19 cellular contexts compared by ENCODE assay signal in genomic region chr5:124866355-124867063, GRCh38.
DNase-seq lines count a peak whose midpoint lies in the region; ATAC-seq, FAIRE-seq and TF ChIP-seq lines count a peak whose summit lies in the region.
"Had no signal": no experiment of that assay in that cellular context is flagged by ENCODE, and none has a peak within 500 bp of the region (broad histone marks: within the 10 kb centered on the region; RNA-seq: fewer than 3 reads in every experiment).

No MANE protein-coding gene starts in this region.

- no peaks in the 10 kb centered on the region for H3K23me2 ChIP-seq in H1 (ENCODE audit: low read depth, low read length)

- no peak for TF ChIP-seq CTCF in DND-41 (IDR thresholded peaks at IDR 0.05; ENCODE audit: borderline replicate concordance, extremely low read depth, low read length, poor library complexity, severe bottlenecking)
- no peak for TF ChIP-seq CTCF in H1 (IDR thresholded peaks at IDR 0.05; ENCODE audit: control extremely low read depth in 1 of 3, insufficient read depth in 1 of 3, low read depth in 1 of 3, low read length in 3 of 3)
- no peak for TF ChIP-seq CTCF in parathyroid adenoma (IDR thresholded peaks at IDR 0.05)
- TF ChIP-seq CTCF in vagina (IDR thresholded peaks at IDR 0.05): no peak

- H2BK12ac ChIP-seq in H1 (ENCODE audit: low read depth, low read length): 0 out of 2 replicates have a peak overlapping the region, but pooled peaks have one; percentile 22

- no peak overlapping the region for H2BK120ac ChIP-seq in H1 (replicated peaks; ENCODE audit: low read depth, low read length)

- H3K23ac ChIP-seq in H1 (ENCODE audit: insufficient read length): no peak overlapping the region

- no peaks in the 10 kb centered on the region for H3K79me1 ChIP-seq in H1 (ENCODE audit: low read depth, low read length)

- intact Hi-C loops in vagina (cut with DNase I): no loop called here

- no peak overlapping the region for H2AK5ac ChIP-seq in H1 (ENCODE audit: low read depth, low read length)

- no peak for FAIRE-seq in H1 (lab: Jason Lieb, UNC)
- no peak for FAIRE-seq in frontal cortex (lab: Jason Lieb, UNC)

- H3K4me2 ChIP-seq in DND-41 (ENCODE audit: insufficient read depth, low read length): peak overlapping the region; percentile 50
- no peak overlapping the region for H3K4me2 ChIP-seq in H1 (ENCODE audit: insufficient read depth in 1 of 2, low read depth in 2 of 2, low read length in 2 of 2)
- no peak overlapping the region for H3K4me2 ChIP-seq in parathyroid adenoma (ENCODE audit: low read length)

- H3K4me1 Mint-ChIP-seq in activated T-cell treated with anti-CD3 and anti-CD28 coated beads, Interleukin-2, amount 50 U/mL, for 24 hours (ENCODE audit: low read depth): peaks cover 2% of the 10 kb centered on the region
- H3K4me1 Mint-ChIP-seq: central memory CD8-positive, alpha-beta T cell had no signal

- no peak overlapping the region for H3K18ac ChIP-seq in H1 (ENCODE audit: extremely low read depth, low read length)

- H2BK5ac ChIP-seq in H1 (ENCODE audit: low read depth, low read length): no peak overlapping the region

- H3K4me3 ChIP-seq in DND-41 (ENCODE audit: low read depth in 1 of 2, low read length in 2 of 2) (peak overlapping the region in 1 of 2 experiments; percentile 38; a peak in 2 of 4 replicates), H1 (ENCODE audit: extremely low read depth in 1 of 4, insufficient read depth in 2 of 4, low read depth in 3 of 4, low read length in 4 of 4) (no peak overlapping the region), parathyroid adenoma (ENCODE audit: low read depth, low read length) (no peak overlapping the region), vagina (no peak overlapping the region)
- H3K4me3 ChIP-seq: stomach had no signal

- DNase-seq in DND-41 (peak; percentile 70), M059J (ENCODE audit: low read depth) (peak; percentile 76), H1 (ENCODE audit: low read depth in 1 of 2, low spot score in 2 of 2) (no peak), HuH-7 (ENCODE audit: low spot score) (no peak), frontal cortex (ENCODE audit: low spot score in 2 of 2) (no peak), vagina (ENCODE audit: extremely low spot score in 2 of 2) (no peak)
- no peak for DNase-seq in activated T-cell treated with anti-CD3 and anti-CD28 coated beads, Interleukin-2, amount 50 U/mL, for 24 hours
- DNase-seq: activated CD4-positive, alpha-beta T cell treated with anti-CD3 and anti-CD28 coated beads, Interleukin-2, amount 50 U/mL, for 4 hours; activated gamma-delta T cell; CD4-positive, CD25-positive, alpha-beta regulatory T cell; GF-D8; hippocampal formation; PC-3; stomach had no signal

- CTCF ChIA-PET in H1 (lab: Charles Lee; ENCODE audit: partially characterized antibody): interaction anchor here (0.8 to 1.1 kb wide), 2 partner anchors 12 to 13 kb away, joined by 3 read pairs; no protein-coding TSS in a partner anchor

- peaks cover 2% of the 10 kb centered on the region for H3K9me3 ChIP-seq in DND-41 (ENCODE audit: insufficient read depth, low read length, severe bottlenecking)
- H3K9me3 ChIP-seq in H1 (ENCODE audit: insufficient read depth in 2 of 2, low read depth in 1 of 2, low read length in 1 of 2): no peaks in the 10 kb centered on the region; a peak in 1 of 4 replicates
- no peaks in the 10 kb centered on the region for H3K9me3 ChIP-seq in parathyroid adenoma (ENCODE audit: control insufficient read depth, low read length)
- no peaks in the 10 kb centered on the region for H3K9me3 ChIP-seq in vagina

- TF ChIP-seq POLR2A in H1 (IDR thresholded peaks at IDR 0.05; ENCODE audit: control extremely low read depth in 1 of 2, low read depth in 2 of 2, low read length in 2 of 2) (no peak), vagina (IDR thresholded peaks at IDR 0.05) (no peak)

- no peak overlapping the region for H3K56ac ChIP-seq in H1 (replicated peaks; ENCODE audit: insufficient read length, low read depth, low read length)

- no peak overlapping the region for H4K91ac ChIP-seq in H1 (replicated peaks; ENCODE audit: insufficient read length, low read length)

- no peak overlapping the region for H2BK15ac ChIP-seq in H1 (ENCODE audit: low read length)

- no peak for TF ChIP-seq EP300 in H1 (IDR thresholded peaks at IDR 0.05; ENCODE audit: borderline replicate concordance in 1 of 2, low read depth in 2 of 2, low read length in 2 of 2)

- no peaks in the 10 kb centered on the region for H3K27me3 Mint-ChIP-seq in activated T-cell treated with anti-CD3 and anti-CD28 coated beads, Interleukin-2, amount 50 U/mL, for 24 hours
- H3K27me3 Mint-ChIP-seq: CD4-positive, CD25-positive, alpha-beta regulatory T cell; central memory CD8-positive, alpha-beta T cell; IgD-negative memory B cell; memory B cell had no signal

- WGBS in H1 (ENCODE audit: extremely low coverage in 1 of 2, insufficient coverage in 1 of 2, insufficient read length in 1 of 2, insufficient replicate concordance in 2 of 2, low coverage in 1 of 2, low lambda C conversion rate in 2 of 2, missing lambda C conversion rate in 1 of 2), 2 experiments: 92% methylated on average over 11 of the region's 11 CpGs; no CpG with 5 or more reads in 1 of the 2 experiments

- H4K5ac ChIP-seq in H1 (ENCODE audit: insufficient read length, low read depth, low read length): no peak overlapping the region

- peaks cover 2% of the 10 kb centered on the region for H3K9me3 Mint-ChIP-seq in activated T-cell treated with anti-CD3 and anti-CD28 coated beads, Interleukin-2, amount 50 U/mL, for 24 hours
- H3K9me3 Mint-ChIP-seq: memory B cell; T-helper 1 cell treated with Interleukin-12 subunit alpha and Interleukin-12 subunit beta and Interleukin-4 antibody, amounts not matched to agents 30 μg/mL and 1 μg/mL, for 36 hours had no signal

- no peaks in the 10 kb centered on the region for H3K36me3 ChIP-seq in DND-41 (ENCODE audit: insufficient read depth, low read length)
- H3K36me3 ChIP-seq in H1 (ENCODE audit: control insufficient read depth in 2 of 4, insufficient read depth in 4 of 4, low read length in 3 of 4): no peaks in the 10 kb centered on the region
- no peaks in the 10 kb centered on the region for H3K36me3 ChIP-seq in parathyroid adenoma (ENCODE audit: control insufficient read depth, insufficient read depth, low read length)
- no peaks in the 10 kb centered on the region for H3K36me3 ChIP-seq in vagina
- H3K36me3 ChIP-seq: stomach had no signal

- POLR2A ChIA-PET in H1 (lab: Charles Lee; ENCODE audit: partially characterized antibody): no interaction called here

- no peaks in the 10 kb centered on the region for H3K27me3 ChIP-seq in DND-41 (ENCODE audit: insufficient read depth, low read length, poor library complexity)
- no peaks in the 10 kb centered on the region for H3K27me3 ChIP-seq in H1 (replicated peaks in 1 of 4; ENCODE audit: control insufficient read depth in 3 of 4, extremely low read depth in 1 of 4, insufficient read depth in 3 of 4, low read length in 3 of 4)
- H3K27me3 ChIP-seq in parathyroid adenoma (ENCODE audit: control insufficient read depth, insufficient read depth, low read length): no peaks in the 10 kb centered on the region
- no peaks in the 10 kb centered on the region for H3K27me3 ChIP-seq in vagina
- H3K27me3 ChIP-seq: stomach had no signal

- H3K4me1 ChIP-seq in DND-41 (ENCODE audit: insufficient read depth, low read length): peaks cover 55% of the 10 kb centered on the region
- H3K4me1 ChIP-seq in H1 (replicated peaks in 1 of 4; ENCODE audit: control insufficient read depth in 3 of 4, insufficient read depth in 4 of 4, low read length in 3 of 4): peaks cover 0 to 8% (median 4%) of the 10 kb centered on the region in 4 experiments; a peak in 4 of 7 replicates
- H3K4me1 ChIP-seq in parathyroid adenoma: peaks cover 12% of the 10 kb centered on the region
- peaks cover 11% of the 10 kb centered on the region for H3K4me1 ChIP-seq in vagina

- no peak overlapping the region; the same call in 1 of the 2 replicates for H4K8ac ChIP-seq in H1 (ENCODE audit: extremely low read depth, insufficient read depth, low read length)

- H3K4me3 Mint-ChIP-seq in activated T-cell treated with anti-CD3 and anti-CD28 coated beads, Interleukin-2, amount 50 U/mL, for 24 hours: no peak overlapping the region
- H3K4me3 Mint-ChIP-seq: CD4-positive, CD25-positive, alpha-beta regulatory T cell; central memory CD8-positive, alpha-beta T cell; memory B cell; T-helper 1 cell treated with Interleukin-12 subunit alpha and Interleukin-12 subunit beta and Interleukin-4 antibody, amounts not matched to agents 30 μg/mL and 1 μg/mL, for 36 hours had no signal

- H4K20me1 ChIP-seq in DND-41 (ENCODE audit: insufficient read depth, low read length) (no peaks in the 10 kb centered on the region), H1 (replicated peaks in 1 of 2; ENCODE audit: control insufficient read depth in 1 of 2, insufficient read depth in 2 of 2, low read length in 2 of 2) (no peaks in the 10 kb centered on the region)

- 0 out of 2 replicates have a peak overlapping the region, but pooled peaks have one; percentile 72 for H2BK20ac ChIP-seq in H1 (ENCODE audit: low read length)

- no peaks in the 10 kb centered on the region for H3K79me2 ChIP-seq in DND-41 (ENCODE audit: insufficient read depth, low read length)
- H3K79me2 ChIP-seq in H1 (ENCODE audit: control insufficient read depth in 1 of 2, insufficient read depth in 2 of 2, low read length in 2 of 2): no peaks in the 10 kb centered on the region
- no peaks in the 10 kb centered on the region for H3K79me2 ChIP-seq in parathyroid adenoma

- peak overlapping the region; percentile 83 for H3K27ac ChIP-seq in DND-41 (ENCODE audit: low read length)
- H3K27ac ChIP-seq in H1 (ENCODE audit: low read depth, low read length): no peak overlapping the region
- H3K27ac ChIP-seq in parathyroid adenoma: peak overlapping the region; percentile 6
- no peak overlapping the region for H3K27ac ChIP-seq in vagina
- H3K27ac ChIP-seq: stomach had no signal

- peak; percentile 92 for ATAC-seq in DND-41 (ENCODE audit: insufficient read depth, low read depth)
- ATAC-seq: PC-3 had no signal

- no peak overlapping the region for H3K14ac ChIP-seq in H1 (ENCODE audit: insufficient read length)

- no peak overlapping the region for H3K4ac ChIP-seq in H1 (replicated peaks; ENCODE audit: insufficient read length, low read depth, low read length)

- peak overlapping the region; percentile 36 for H3K9ac ChIP-seq in DND-41 (ENCODE audit: low read depth, low read length)
- no peak overlapping the region for H3K9ac ChIP-seq in H1 (replicated peaks in 1 of 4; ENCODE audit: extremely low read depth in 1 of 4, low read depth in 3 of 4, low read length in 3 of 4)
- no peak overlapping the region for H3K9ac ChIP-seq in parathyroid adenoma

- no peak overlapping the region for H3K27ac Mint-ChIP-seq in activated T-cell treated with anti-CD3 and anti-CD28 coated beads, Interleukin-2, amount 50 U/mL, for 24 hours
- H3K27ac Mint-ChIP-seq: CD4-positive, CD25-positive, alpha-beta regulatory T cell; memory B cell; T-helper 1 cell treated with Interleukin-12 subunit alpha and Interleukin-12 subunit beta and Interleukin-4 antibody, amounts not matched to agents 30 μg/mL and 1 μg/mL, for 36 hours had no signal

- peak overlapping the region; percentile 53; the same call in 1 of the 2 replicates for H2AFZ ChIP-seq in DND-41 (ENCODE audit: low read depth, low read length)
- 0 out of 2 replicates have a peak overlapping the region, but pooled peaks have one; percentile 49 for H2AFZ ChIP-seq in H1 (ENCODE audit: low read length)
- H2AFZ ChIP-seq in parathyroid adenoma: peak overlapping the region; percentile 48

- H3K36me3 Mint-ChIP-seq in activated T-cell treated with anti-CD3 and anti-CD28 coated beads, Interleukin-2, amount 50 U/mL, for 24 hours (ENCODE audit: low read depth): no peaks in the 10 kb centered on the region
- H3K36me3 Mint-ChIP-seq: CD4-positive, CD25-positive, alpha-beta regulatory T cell; IgD-negative memory B cell; memory B cell had no signal

- TF ChIP-seq RAD21 in H1 (IDR thresholded peaks at IDR 0.05 in 1 of 2, conservative IDR thresholded peaks at IDR 0.05 in 1 of 2; ENCODE audit: low read depth in 2 of 2, low read length in 2 of 2): no peak

Comparison
In these comparisons a context has a peak if more than half of its experiments do, and no peak if none do; other contexts are left out.
1. DNase-seq: peak in DND-41 (single experiment) and M059J (single experiment); none in H1 (0 of 2), HuH-7 (single experiment), activated T-cell treated with anti-CD3 and anti-CD28 coated beads, Interleukin-2, amount 50 U/mL, for 24 hours (single experiment), frontal cortex (0 of 2) and vagina (0 of 2).
2. H3K27ac ChIP-seq: peak in DND-41 (single experiment) and parathyroid adenoma (single experiment); none in H1 (single experiment) and vagina (single experiment).
3. Peak in every context shown above with its lines, with median percentiles within 50 percentile points of each other: H2AFZ ChIP-seq.